In the genomic region with DNA sequence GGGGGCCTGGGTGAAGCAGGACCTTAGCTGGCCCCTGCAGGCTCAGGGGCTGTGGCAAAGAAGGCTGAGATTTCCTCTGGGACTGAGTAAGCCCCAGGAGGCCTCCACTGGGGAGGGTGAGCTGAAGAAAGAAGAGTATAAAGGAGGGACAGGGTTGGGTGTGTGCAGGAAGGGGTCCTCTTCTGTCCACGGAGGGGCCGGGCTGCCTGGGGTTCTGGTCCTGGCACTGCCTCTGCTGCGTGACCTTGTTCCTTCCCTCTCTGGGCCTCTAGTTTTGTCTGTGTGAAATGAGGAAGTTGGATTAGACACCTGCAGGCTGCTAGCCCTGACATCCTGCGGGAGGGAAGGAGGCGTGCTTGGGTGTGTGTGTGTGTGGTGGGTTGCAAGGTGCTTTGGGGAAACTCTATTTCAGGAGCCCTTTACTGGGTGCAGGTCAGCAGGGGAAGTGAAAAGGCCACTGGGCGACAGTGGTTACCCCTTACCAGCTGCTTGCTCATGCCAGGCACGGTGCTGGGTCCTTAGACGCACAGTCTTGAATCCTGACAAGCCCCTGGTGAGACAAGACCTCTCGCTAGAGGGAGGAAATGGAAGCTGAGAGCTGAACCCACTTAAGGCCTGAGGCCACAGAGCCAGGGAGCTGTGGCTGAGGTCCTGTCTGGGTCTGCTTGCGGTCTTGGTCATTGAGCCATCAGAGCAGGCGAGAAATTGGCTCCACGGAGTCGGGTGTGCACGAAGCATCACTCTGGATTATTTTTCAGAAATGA, we compare ENCODE assay signal across 8 cellular contexts.
DNase-seq lines count a peak whose midpoint lies in the region; ATAC-seq, FAIRE-seq and TF ChIP-seq lines count a peak whose summit lies in the region.

No MANE protein-coding gene starts in this region.

- intact Hi-C loops in GM12878 (cut with micrococcal nuclease; ENCODE audit: unreplicated experiment): no loop called here
- intact Hi-C loops in gastrocnemius medialis (cut with DNase I; ENCODE audit: low total_unique reads): no loop called here

- peaks cover 20% of the 10 kb centered on the region for H3F3A ChIP-seq in DOHH2 (ENCODE audit: control insufficient read depth, insufficient read depth)

- WGBS in GM12878 (ENCODE audit: insufficient coverage, insufficient replicate concordance, low lambda C conversion rate, missing lambda C conversion rate): 0% methylated on average over 14 of the region's 14 CpGs

- CTCF ChIA-PET in GM12878 (lab: Yijun Ruan, JAX): interaction anchor here (1.5 to 2.0 kb wide), 2 partner anchors 10 to 156 kb away, joined by 3 to 6 read pairs; no protein-coding TSS in a partner anchor

- in situ Hi-C loops in GM12878 (cut with MboI) (loop anchor here (25.0 kb wide), 1 partner anchor 590 kb away; a partner anchor contains a TSS), gastrocnemius medialis (cut with MboI; ENCODE audit: low sequenced_read_pairs in 4 of 4) (no loop called here)

- RAD21 ChIA-PET in GM12878 (lab: Charles Lee; ENCODE audit: unreplicated experiment): interaction anchor here (1.2 to 1.5 kb wide), 2 partner anchors 10 to 154 kb away, joined by 4 to 8 read pairs; no protein-coding TSS in a partner anchor

- DNase-seq in GM12878 (ENCODE audit: low read depth, low spot score) (peak; percentile 86), gastrocnemius medialis (no peak), HUDEP-2 (lab: John Stamatoyannopoulos, UW; ENCODE audit: unreplicated experiment in 76 of 76) (no peak), D721Med (ENCODE audit: insufficient read length, low spot score) (no peak)

- H3K36me3 ChIP-seq in DOHH2 (ENCODE audit: control insufficient read depth, low read length): peaks cover 30% of the 10 kb centered on the region
- H3K36me3 ChIP-seq in GM12878 (ENCODE audit: control insufficient read depth in 2 of 2, insufficient read depth in 2 of 2, low read length in 1 of 2): no peaks in the 10 kb centered on the region
- no peaks in the 10 kb centered on the region for H3K36me3 ChIP-seq in gastrocnemius medialis

- POLR2A ChIA-PET in GM12878 (lab: Charles Lee): no interaction called here

- H3K27ac Mint-ChIP-seq in activated T-helper 17 cell treated with anti-CD3 and anti-CD28 coated beads, Interleukin-2, amount 50 U/mL, for 72 hours: no peak overlapping the region

- H3K27me3 ChIP-seq in DOHH2 (ENCODE audit: control insufficient read depth, low read length): no peaks in the 10 kb centered on the region
- H3K27me3 ChIP-seq in GM12878 (replicated peaks in 1 of 2; ENCODE audit: control insufficient read depth in 2 of 2, insufficient read depth in 2 of 2, low read length in 1 of 2): no peaks in the 10 kb centered on the region; a peak in 1 of 4 replicates
- no peaks in the 10 kb centered on the region for H3K27me3 ChIP-seq in gastrocnemius medialis

- H3K4me2 ChIP-seq in DOHH2 (ENCODE audit: low read length): peak overlapping the region; percentile 97
- H3K4me2 ChIP-seq in GM12878 (ENCODE audit: control insufficient read depth, insufficient read depth): peak overlapping the region; percentile 98

- BruUV-seq in GM12878 (replicated peaks; lab: Mats Ljungman, UMichigan): no TSS peak

- no peak overlapping the region; the same call in 1 of the 2 replicates for H2AFZ ChIP-seq in GM12878 (ENCODE audit: control insufficient read depth, low read depth, low read length)

- H3K9me3 ChIP-seq in DOHH2 (ENCODE audit: control insufficient read depth, insufficient read depth, low read length) (no peaks in the 10 kb centered on the region), GM12878 (replicated peaks; ENCODE audit: control insufficient read depth, insufficient read depth, low read length) (no peaks in the 10 kb centered on the region), gastrocnemius medialis (no peaks in the 10 kb centered on the region)

- FAIRE-seq in GM12878 (lab: Jason Lieb, UNC) (peak; percentile 95), D721Med (lab: Jason Lieb, UNC) (no peak)

- TF ChIP-seq POLR2A in GM12878 (IDR thresholded peaks at IDR 0.05; ENCODE audit: low read depth, low read length): no peak
- TF ChIP-seq POLR2A in gastrocnemius medialis (IDR thresholded peaks at IDR 0.05): no peak

- TF ChIP-seq RAD21 in GM12878 (IDR thresholded peaks at IDR 0.05; ENCODE audit: insufficient read depth, low read depth, low read length): no peak

- H3K36me3 Mint-ChIP-seq in activated T-helper 17 cell treated with anti-CD3 and anti-CD28 coated beads, Interleukin-2, amount 50 U/mL, for 72 hours (ENCODE audit: low read depth): peaks cover 19% of the 10 kb centered on the region

- TF ChIP-seq CTCF in DOHH2 (IDR thresholded peaks at IDR 0.05; ENCODE audit: low read depth, low read length, poor library complexity, severe bottlenecking) (no peak), GM12878 (IDR thresholded peaks at IDR 0.05 in 2 of 3, conservative IDR thresholded peaks at IDR 0.05 in 1 of 3; ENCODE audit: control insufficient read depth in 2 of 3, extremely low read depth in 1 of 3, insufficient read depth in 1 of 3, low read depth in 3 of 3, low read length in 3 of 3) (no peak), gastrocnemius medialis (IDR thresholded peaks at IDR 0.05 in 4 of 5, conservative IDR thresholded peaks at IDR 0.05 in 1 of 5) (no peak), D721Med (IDR thresholded peaks at IDR 0.05; ENCODE audit: insufficient read depth, missing control alignments) (no peak)

- no peaks in the 10 kb centered on the region for H3K4me1 Mint-ChIP-seq in activated T-helper 17 cell treated with anti-CD3 and anti-CD28 coated beads, Interleukin-2, amount 50 U/mL, for 72 hours

- ATAC-seq in GM19438 (IDR thresholded peaks at IDR 0.05; ENCODE audit: low read depth, unreplicated experiment): peak; percentile 70
- peak; percentile 64 for ATAC-seq in HG03378 (IDR thresholded peaks at IDR 0.05; ENCODE audit: unreplicated experiment)
- ATAC-seq in GM12878: peak; percentile 78
- ATAC-seq in gastrocnemius medialis: no peak
- ATAC-seq in activated T-helper 17 cell treated with anti-CD3 and anti-CD28 coated beads, Interleukin-2, amount 50 U/mL, for 72 hours (replicated peaks): no peak

- SMC1A ChIA-PET in GM12878 (lab: Charles Lee; ENCODE audit: uncharacterized antibody, unreplicated experiment): no interaction called here

- peak in 1 of 2 experiments; percentile 50; a peak in 1 of 4 replicates for TF ChIP-seq EP300 in GM12878 (IDR thresholded peaks at IDR 0.05; ENCODE audit: borderline replicate concordance in 1 of 2, control insufficient read depth in 1 of 2, low read depth in 2 of 2, low read length in 2 of 2)

- H3K9me3 Mint-ChIP-seq in activated T-helper 17 cell treated with anti-CD3 and anti-CD28 coated beads, Interleukin-2, amount 50 U/mL, for 72 hours: no peaks in the 10 kb centered on the region

- H3K79me2 ChIP-seq in DOHH2 (ENCODE audit: control insufficient read depth, low read length): peaks cover 4% of the 10 kb centered on the region; the same call in 1 of the 2 replicates
- H3K79me2 ChIP-seq in GM12878 (ENCODE audit: control insufficient read depth, insufficient read depth, low read length): no peaks in the 10 kb centered on the region

- H3K4me3 Mint-ChIP-seq in activated T-helper 17 cell treated with anti-CD3 and anti-CD28 coated beads, Interleukin-2, amount 50 U/mL, for 72 hours: no peak overlapping the region

- no peaks in the 10 kb centered on the region for H3K27me3 Mint-ChIP-seq in activated T-helper 17 cell treated with anti-CD3 and anti-CD28 coated beads, Interleukin-2, amount 50 U/mL, for 72 hours

- H3K4me3 ChIP-seq in DOHH2 (ENCODE audit: low read length) (peak overlapping the region; percentile 65), GM12878 (peak overlapping the region; percentile 40; the same call in 1 of the 2 replicates), gastrocnemius medialis (no peak overlapping the region)

- H3K4me1 ChIP-seq in DOHH2 (ENCODE audit: control insufficient read depth, low read length) (peaks cover 61% of the 10 kb centered on the region), GM12878 (ENCODE audit: control insufficient read depth, insufficient read depth, low read length) (peaks cover 35% of the 10 kb centered on the region), gastrocnemius medialis (peaks cover 18 to 20% of the 10 kb centered on the region in 2 donors)

- H3K27ac ChIP-seq in DOHH2 (ENCODE audit: low read depth, low read length): peak overlapping the region; percentile 100
- H3K27ac ChIP-seq in GM12878 (ENCODE audit: control insufficient read depth, insufficient read depth): peak overlapping the region; percentile 78
- H3K27ac ChIP-seq in gastrocnemius medialis: peak overlapping the region; percentile 4 to 79 (median 72)

- H4K20me1 ChIP-seq in DOHH2 (ENCODE audit: control insufficient read depth, insufficient read depth, low read depth, low read length) (no peaks in the 10 kb centered on the region), GM12878 (ENCODE audit: control insufficient read depth, insufficient read depth) (no peaks in the 10 kb centered on the region)

- peak overlapping the region; percentile 61; the same call in 1 of the 2 replicates for H3K9ac ChIP-seq in GM12878 (ENCODE audit: control insufficient read depth, insufficient read depth, low read length)

- no peaks in the 10 kb centered on the region for H3K9me2 ChIP-seq in DOHH2 (replicated peaks; ENCODE audit: control insufficient read depth, low read length)

TF ChIP-seq in GM12878, 131 proteins besides CTCF, POLR2A, EP300 and RAD21 (continues in another document):
- TF ChIP-seq CHD2 (IDR thresholded peaks at IDR 0.05; ENCODE audit: borderline replicate concordance, low read depth, low read length): 0 out of 2 replicates have a peak, but pooled peaks have one; percentile 23
- TF ChIP-seq, protein P1, sequence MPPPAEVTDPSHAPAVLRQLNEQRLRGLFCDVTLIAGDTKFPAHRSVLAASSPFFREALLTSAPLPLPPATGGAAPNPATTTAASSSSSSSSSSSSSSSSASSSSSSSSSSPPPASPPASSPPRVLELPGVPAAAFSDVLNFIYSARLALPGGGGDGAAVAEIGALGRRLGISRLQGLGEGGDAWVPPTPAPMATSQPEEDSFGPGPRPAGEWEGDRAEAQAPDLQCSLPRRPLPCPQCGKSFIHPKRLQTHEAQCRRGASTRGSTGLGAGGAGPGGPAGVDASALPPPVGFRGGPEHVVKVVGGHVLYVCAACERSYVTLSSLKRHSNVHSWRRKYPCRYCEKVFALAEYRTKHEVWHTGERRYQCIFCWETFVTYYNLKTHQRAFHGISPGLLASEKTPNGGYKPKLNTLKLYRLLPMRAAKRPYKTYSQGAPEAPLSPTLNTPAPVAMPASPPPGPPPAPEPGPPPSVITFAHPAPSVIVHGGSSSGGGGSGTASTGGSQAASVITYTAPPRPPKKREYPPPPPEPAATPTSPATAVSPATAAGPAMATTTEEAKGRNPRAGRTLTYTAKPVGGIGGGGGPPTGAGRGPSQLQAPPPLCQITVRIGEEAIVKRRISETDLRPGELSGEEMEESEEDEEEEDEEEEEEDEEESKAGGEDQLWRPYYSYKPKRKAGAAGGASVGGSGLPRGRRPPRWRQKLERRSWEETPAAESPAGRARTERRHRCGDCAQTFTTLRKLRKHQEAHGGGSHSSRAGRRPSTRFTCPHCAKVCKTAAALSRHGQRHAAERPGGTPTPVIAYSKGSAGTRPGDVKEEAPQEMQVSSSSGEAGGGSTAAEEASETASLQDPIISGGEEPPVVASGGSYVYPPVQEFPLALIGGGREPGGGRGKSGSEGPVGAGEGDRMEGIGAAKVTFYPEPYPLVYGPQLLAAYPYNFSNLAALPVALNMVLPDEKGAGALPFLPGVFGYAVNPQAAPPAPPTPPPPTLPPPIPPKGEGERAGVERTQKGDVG (CRISPR knock-in tag; IDR thresholded peaks at IDR 0.05): no peak

Comparison
In these comparisons a context has a peak if more than half of its experiments do, and no peak if none do; other contexts are left out.
1. H3K4me3 ChIP-seq: peak in DOHH2 (single experiment) and GM12878 (single experiment); none in gastrocnemius medialis (0 of 4).
2. ATAC-seq: peak in GM19438 (single experiment), HG03378 (single experiment) and GM12878 (single experiment); none in gastrocnemius medialis (0 of 2) and activated T-helper 17 cell treated with anti-CD3 and anti-CD28 coated beads, Interleukin-2, amount 50 U/mL, for 72 hours (single experiment).
3. Peak in every context shown above with its lines, with median percentiles within 50 percentile points of each other: H3K27ac ChIP-seq.